Comparison of ENCODE assay signal across 24 cellular contexts in genomic region chrX:17579021-17579420, GRCh38.
"Had no signal": no experiment of that assay in that cellular context is flagged by ENCODE, and none has a peak within 500 bp of the region (broad histone marks: within the 10 kb centered on the region; RNA-seq: fewer than 3 reads in every experiment).

No MANE protein-coding gene starts in this region.

- H3K27ac ChIP-seq: brain microvascular endothelial cell, heart left ventricle, neural progenitor cell, stomach, suprapubic skin, tibial nerve, uterus had no signal

- H3K27me3 Mint-ChIP-seq: activated CD4-positive, alpha-beta memory T cell treated with anti-CD3 and anti-CD28 coated beads for 36 hours; activated naive CD8-positive, alpha-beta T cell treated with anti-CD3 and anti-CD28 coated beads, Interleukin-2, amount 10 ng/mL, durations not matched to agents 7 days and 5 days had no signal

- H3K4me3 ChIP-seq: esophagus muscularis mucosa, gastroesophageal sphincter, heart left ventricle, neural progenitor cell, smooth muscle cell, stomach, suprapubic skin, tibial nerve, uterus had no signal

- H3K4me3 Mint-ChIP-seq: activated CD4-positive, alpha-beta memory T cell treated with anti-CD3 and anti-CD28 coated beads for 36 hours; activated naive CD8-positive, alpha-beta T cell treated with anti-CD3 and anti-CD28 coated beads, Interleukin-2, amount 10 ng/mL, durations not matched to agents 7 days and 5 days; memory B cell; naive thymus-derived CD4-positive, alpha-beta T cell; neural progenitor cell; stimulated activated memory B cell treated with anti-CD40 and anti-IgM and Interleukin-4, amounts not matched to agents 10 μg/mL and 1 μg/mL and 100 μg/mL, for 72 hours; T-helper 17 cell had no signal

- H3K36me3 ChIP-seq: brain microvascular endothelial cell, esophagus muscularis mucosa, gastroesophageal sphincter, heart left ventricle, neural progenitor cell, stomach, suprapubic skin, tibial nerve, uterus had no signal

- H3K36me3 Mint-ChIP-seq: activated CD4-positive, alpha-beta memory T cell treated with anti-CD3 and anti-CD28 coated beads for 36 hours; activated naive CD8-positive, alpha-beta T cell treated with anti-CD3 and anti-CD28 coated beads, Interleukin-2, amount 10 ng/mL, durations not matched to agents 7 days and 5 days; memory B cell; neural progenitor cell; stimulated activated memory B cell treated with anti-CD40 and anti-IgM and Interleukin-4, amounts not matched to agents 10 μg/mL and 1 μg/mL and 100 μg/mL, for 72 hours had no signal

- H3K9me3 ChIP-seq: esophagus muscularis mucosa, gastroesophageal sphincter, heart left ventricle, stomach, suprapubic skin, tibial nerve, uterus had no signal

- H3K4me1 ChIP-seq: stomach, suprapubic skin, uterus had no signal

- H3K27ac Mint-ChIP-seq: activated CD4-positive, alpha-beta memory T cell treated with anti-CD3 and anti-CD28 coated beads for 36 hours; activated naive CD8-positive, alpha-beta T cell treated with anti-CD3 and anti-CD28 coated beads, Interleukin-2, amount 10 ng/mL, durations not matched to agents 7 days and 5 days; memory B cell; naive thymus-derived CD4-positive, alpha-beta T cell; neural progenitor cell; stimulated activated memory B cell treated with anti-CD40 and anti-IgM and Interleukin-4, amounts not matched to agents 10 μg/mL and 1 μg/mL and 100 μg/mL, for 72 hours; T-helper 17 cell had no signal

- ATAC-seq: gastroesophageal sphincter; heart left ventricle; left colon; naive thymus-derived CD4-positive, alpha-beta T cell; sciatic nerve; stimulated activated memory B cell treated with anti-CD40 and anti-IgM and Interleukin-4, amounts not matched to agents 10 μg/mL and 1 μg/mL and 100 μg/mL, for 72 hours; T-helper 17 cell had no signal

- H3K27me3 ChIP-seq: brain microvascular endothelial cell, gastroesophageal sphincter, neural progenitor cell, stomach, suprapubic skin, uterus had no signal

- H3K4me1 Mint-ChIP-seq: activated naive CD8-positive, alpha-beta T cell treated with anti-CD3 and anti-CD28 coated beads, Interleukin-2, amount 10 ng/mL, durations not matched to agents 7 days and 5 days; memory B cell; naive thymus-derived CD4-positive, alpha-beta T cell; stimulated activated memory B cell treated with anti-CD40 and anti-IgM and Interleukin-4, amounts not matched to agents 10 μg/mL and 1 μg/mL and 100 μg/mL, for 72 hours; T-helper 17 cell had no signal

- DNase-seq: activated CD4-positive, alpha-beta memory T cell treated with anti-CD3 and anti-CD28 coated beads for 36 hours; activated CD4-positive, alpha-beta T cell treated with anti-CD3 and anti-CD28 coated beads for 48 hours; activated naive CD4-positive, alpha-beta T cell treated with Interleukin-2 at 50 U/mL for 16 hours; activated naive CD8-positive, alpha-beta T cell treated with anti-CD3 and anti-CD28 coated beads, Interleukin-2, amount 10 ng/mL, durations not matched to agents 7 days and 5 days; activated T-cell treated with anti-CD3 and anti-CD28 coated beads, Interleukin-2, amount 50 U/mL, for 48 hours; brain microvascular endothelial cell; caudate nucleus; heart left ventricle; islet precursor cell; left colon; naive thymus-derived CD4-positive, alpha-beta T cell; stimulated activated CD4-positive, alpha-beta T cell treated with anti-CD3 and anti-CD28 coated beads, Interleukin-15, amount 100 ng/mL, for 24 hours; stomach; T-helper 17 cell; uterus had no signal

- H3K9me3 Mint-ChIP-seq: activated CD4-positive, alpha-beta memory T cell treated with anti-CD3 and anti-CD28 coated beads for 36 hours; activated naive CD8-positive, alpha-beta T cell treated with anti-CD3 and anti-CD28 coated beads, Interleukin-2, amount 10 ng/mL, durations not matched to agents 7 days and 5 days; stimulated activated memory B cell treated with anti-CD40 and anti-IgM and Interleukin-4, amounts not matched to agents 10 μg/mL and 1 μg/mL and 100 μg/mL, for 72 hours had no signal
